ENCODE assay signal across 10 cellular contexts in the genomic region with DNA sequence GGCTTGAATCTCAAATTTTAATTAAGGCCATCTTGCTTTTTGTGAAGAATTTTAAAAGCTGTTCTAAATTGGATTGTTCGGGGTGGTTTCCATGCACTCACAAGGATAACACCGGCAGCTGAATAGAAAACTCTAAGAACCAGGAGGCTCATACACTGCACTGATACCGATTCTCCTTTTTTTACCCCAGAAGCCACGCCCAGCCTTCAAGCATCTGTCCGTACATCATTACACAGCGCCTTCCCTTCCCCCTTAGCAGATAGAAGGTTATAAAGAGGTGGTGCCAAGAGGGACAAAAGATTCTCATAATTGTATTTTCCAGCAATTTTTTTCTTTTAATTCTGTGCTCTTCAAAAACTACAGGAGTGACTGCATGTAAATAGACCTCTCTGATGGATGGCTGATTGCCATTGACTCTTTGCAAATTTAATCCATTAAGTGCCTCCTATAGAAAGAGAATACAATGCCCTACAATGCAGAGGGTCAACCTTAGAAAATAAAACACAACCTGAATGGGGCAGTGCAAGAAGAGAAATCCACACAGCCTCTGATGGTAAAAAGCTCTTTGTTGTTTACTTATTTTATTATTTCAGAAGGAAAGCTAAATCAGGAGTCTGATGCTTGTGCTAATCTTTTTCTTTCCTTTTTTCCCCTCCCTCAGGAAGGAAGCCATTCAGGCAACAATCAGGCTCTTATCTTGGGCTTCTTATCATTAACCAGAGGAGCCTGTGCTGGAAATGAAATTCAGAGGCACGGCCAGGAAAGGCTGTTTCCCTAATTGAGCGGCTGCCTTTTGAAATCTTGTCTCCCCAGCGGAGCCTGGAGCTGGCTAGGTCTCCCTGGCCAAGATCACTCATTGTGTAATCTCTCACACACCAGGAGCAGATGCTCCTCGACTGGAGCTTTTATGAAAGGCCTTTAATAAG.
DNase-seq lines count a peak whose midpoint lies in the region; ATAC-seq and TF ChIP-seq lines count a peak whose summit lies in the region.
"Had no signal": no experiment of that assay in that cellular context is flagged by ENCODE, and none has a peak within 500 bp of the region (broad histone marks: within the 10 kb centered on the region; RNA-seq: fewer than 3 reads in every experiment).

No MANE protein-coding gene starts in this region.

- DNase-seq in Caco-2 (peak; percentile 71 to 87), NCI-H226 (peak; percentile 82), fibroblast of gingiva (ENCODE audit: low read depth) (peak; percentile 78), T-helper 2 cell (no peak)
- no peak for DNase-seq in T-helper 2 cell treated with Interferon-gamma antibody and Interleukin-4, amounts not matched to agents 5 μg/mL and 100 μg/mL, for 36 hours (ENCODE audit: low spot score)
- DNase-seq: hippocampal formation had no signal

- no peak overlapping the region for H3K4me3 Mint-ChIP-seq in Caco-2 (ENCODE audit: unreplicated experiment)
- no peak overlapping the region for H3K4me3 Mint-ChIP-seq in nephron
- H3K4me3 Mint-ChIP-seq in T-helper 2 cell treated with Interferon-gamma antibody and Interleukin-4, amounts not matched to agents 5 μg/mL and 100 μg/mL, for 36 hours: no peak overlapping the region
- H3K4me3 Mint-ChIP-seq: activated T-helper 1 cell treated with anti-CD3 and anti-CD28 coated beads, Interleukin-12 subunit alpha, Interleukin-12 subunit beta, Interleukin-2, Interleukin-4 antibody, amounts not matched to agents 30 ng/mL and 10 ng/mL and 1 ng/mL, durations not matched to agents 14 hours and 24 hours and 36 hours had no signal

- H3K9me3 ChIP-seq in Caco-2: peaks cover 22% of the 10 kb centered on the region

- H3K4me1 Mint-ChIP-seq in Caco-2 (ENCODE audit: low read depth, unreplicated experiment): peaks cover 23% of the 10 kb centered on the region
- H3K4me1 Mint-ChIP-seq in nephron: peaks cover 8% of the 10 kb centered on the region
- no peaks in the 10 kb centered on the region for H3K4me1 Mint-ChIP-seq in T-helper 2 cell treated with Interferon-gamma antibody and Interleukin-4, amounts not matched to agents 5 μg/mL and 100 μg/mL, for 36 hours (ENCODE audit: low read depth)

- ATAC-seq in GM18907 (IDR thresholded peaks at IDR 0.05; ENCODE audit: unreplicated experiment) (no peak), HG02970 (IDR thresholded peaks at IDR 0.05; ENCODE audit: low FRiP score, unreplicated experiment) (no peak)

- no TSS peak for BruUV-seq in Caco-2 (replicated peaks; lab: Mats Ljungman, UMichigan)

- H3K27me3 Mint-ChIP-seq in Caco-2 (ENCODE audit: insufficient read depth, unreplicated experiment) (no peaks in the 10 kb centered on the region), nephron (ENCODE audit: low read depth) (peaks cover 4% of the 10 kb centered on the region)
- H3K27me3 Mint-ChIP-seq in T-helper 2 cell treated with Interferon-gamma antibody and Interleukin-4, amounts not matched to agents 5 μg/mL and 100 μg/mL, for 36 hours (ENCODE audit: low read depth): no peaks in the 10 kb centered on the region

- no peak overlapping the region for H3K27ac Mint-ChIP-seq in Caco-2 (ENCODE audit: unreplicated experiment)
- H3K27ac Mint-ChIP-seq in nephron: peak overlapping the region; percentile 5 to 56 (median 45)
- no peak overlapping the region for H3K27ac Mint-ChIP-seq in T-helper 2 cell treated with Interferon-gamma antibody and Interleukin-4, amounts not matched to agents 5 μg/mL and 100 μg/mL, for 36 hours
- H3K27ac Mint-ChIP-seq: activated T-helper 1 cell treated with anti-CD3 and anti-CD28 coated beads, Interleukin-12 subunit alpha, Interleukin-12 subunit beta, Interleukin-2, Interleukin-4 antibody, amounts not matched to agents 30 ng/mL and 10 ng/mL and 1 ng/mL, durations not matched to agents 14 hours and 24 hours and 36 hours had no signal

- no peaks in the 10 kb centered on the region for H3K27me3 ChIP-seq in Caco-2 (replicated peaks; ENCODE audit: control insufficient read depth, insufficient read depth, low read length)

- CTCF ChIA-PET in Caco-2 (lab: Charles Lee): interaction anchor here (1.4 kb wide), 1 partner anchor 22 kb away, joined by 6 read pairs; no protein-coding TSS in a partner anchor

- H3K4me1 ChIP-seq in Caco-2: peaks cover 24% of the 10 kb centered on the region

- H3K36me3 Mint-ChIP-seq in Caco-2 (ENCODE audit: insufficient read depth, unreplicated experiment) (no peaks in the 10 kb centered on the region), nephron (ENCODE audit: low read depth) (no peaks in the 10 kb centered on the region)
- H3K36me3 Mint-ChIP-seq in T-helper 2 cell treated with Interferon-gamma antibody and Interleukin-4, amounts not matched to agents 5 μg/mL and 100 μg/mL, for 36 hours (ENCODE audit: low read depth): no peaks in the 10 kb centered on the region

- no peaks in the 10 kb centered on the region for H3K36me3 ChIP-seq in Caco-2 (ENCODE audit: control insufficient read depth, insufficient read depth, low read length)

- H3K9me3 Mint-ChIP-seq in Caco-2 (ENCODE audit: unreplicated experiment) (peaks cover 39% of the 10 kb centered on the region), nephron (peaks cover 30% of the 10 kb centered on the region)
- peaks cover 21% of the 10 kb centered on the region for H3K9me3 Mint-ChIP-seq in T-helper 2 cell treated with Interferon-gamma antibody and Interleukin-4, amounts not matched to agents 5 μg/mL and 100 μg/mL, for 36 hours

- POLR2A ChIA-PET in Caco-2 (lab: Charles Lee): no interaction called here

- intact Hi-C loops in Caco-2 (cut with micrococcal nuclease; ENCODE audit: unreplicated experiment): loop anchor here (2.0 kb wide), 1 partner anchor 22 kb away; no protein-coding TSS in a partner anchor

- no peak for TF ChIP-seq CTCF in Caco-2 (IDR thresholded peaks at IDR 0.05; ENCODE audit: insufficient read depth in 1 of 2, low read depth in 1 of 2, low read length in 1 of 2, severe bottlenecking in 1 of 2, unreplicated experiment in 1 of 2)
- TF ChIP-seq CTCF in nephron (IDR thresholded peaks at IDR 0.05; ENCODE audit: unreplicated experiment in 3 of 3): no peak

- H3K4me3 ChIP-seq in Caco-2 (ENCODE audit: low read depth, low read length): no peak overlapping the region

Comparison
In these comparisons a context has a peak if more than half of its experiments do, and no peak if none do; other contexts are left out.
1. DNase-seq: peak in Caco-2 (2 of 2), NCI-H226 (single experiment) and fibroblast of gingiva (single experiment); none in T-helper 2 cell treated with Interferon-gamma antibody and Interleukin-4, amounts not matched to agents 5 μg/mL and 100 μg/mL, for 36 hours (single experiment) and T-helper 2 cell (0 of 5).
2. H3K27ac Mint-ChIP-seq: peak in nephron (3 of 3); none in Caco-2 (single experiment) and T-helper 2 cell treated with Interferon-gamma antibody and Interleukin-4, amounts not matched to agents 5 μg/mL and 100 μg/mL, for 36 hours (single experiment).